In the genomic region with DNA sequence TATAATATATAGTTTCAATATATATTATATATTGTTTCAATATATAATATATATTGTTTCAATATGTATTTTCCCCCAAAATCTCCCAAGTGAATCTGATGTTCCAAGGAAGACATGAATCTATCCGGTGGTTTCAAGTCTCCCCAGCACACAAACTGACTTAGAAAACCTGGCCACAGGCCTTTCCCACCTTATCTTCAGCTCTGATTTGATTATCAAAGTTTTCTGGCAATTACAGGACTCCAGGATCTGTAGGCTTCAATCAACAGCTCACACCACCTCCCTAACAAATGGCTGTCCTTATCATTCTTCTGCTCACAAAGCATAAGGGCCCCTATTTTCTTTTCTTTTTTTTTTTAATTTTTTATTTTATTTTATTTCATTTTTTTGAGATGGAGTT, we compare ENCODE assay signal across 28 cellular contexts.
"Had no signal": no experiment of that assay in that cellular context is flagged by ENCODE, and none has a peak within 500 bp of the region (broad histone marks: within the 10 kb centered on the region; RNA-seq: fewer than 3 reads in every experiment).

No MANE protein-coding gene starts in this region.

- H3K4me1 ChIP-seq: ascending aorta had no signal

- H3K9me3 ChIP-seq: ascending aorta had no signal

- H3K27ac ChIP-seq: ascending aorta, cardiac muscle cell, VCaP had no signal

- H3K4me3 ChIP-seq: ascending aorta, cardiac muscle cell had no signal

- H3K27me3 ChIP-seq: ascending aorta, cardiac muscle cell had no signal

- DNase-seq: activated CD4-positive, alpha-beta memory T cell treated with anti-CD3 and anti-CD28 coated beads, Interleukin-2, amount 10 ng/mL, durations not matched to agents 7 days and 5 days; activated CD4-positive, alpha-beta T cell treated with anti-CD3 and anti-CD28 coated beads for 1 hour; activated CD4-positive, alpha-beta T cell treated with anti-CD3 and anti-CD28 coated beads for 36 hours; activated CD4-positive, alpha-beta T cell treated with anti-CD3 and anti-CD28 coated beads for 48 hours; activated CD4-positive, alpha-beta T cell treated with anti-CD3 and anti-CD28 coated beads, Interleukin-2, amount 10 ng/mL, durations not matched to agents 7 days and 5 days; activated CD4-positive, alpha-beta T cell treated with anti-CD3 and anti-CD28 coated beads, Interleukin-2, amount 50 U/mL, for 48 hours; activated CD4-positive, CD25-positive, alpha-beta regulatory T cell; activated CD8-positive, alpha-beta memory T cell treated with anti-CD3 and anti-CD28 coated beads for 24 hours; activated CD8-positive, alpha-beta memory T cell treated with anti-CD3 and anti-CD28 coated beads, Interleukin-2, amount 10 ng/mL, durations not matched to agents 7 days and 5 days; activated CD8-positive, alpha-beta memory T cell treated with anti-CD3 and anti-CD28 coated beads, Interleukin-2, amount 50 U/mL, for 48 hours; activated CD8-positive, alpha-beta T cell treated with anti-CD3 and anti-CD28 coated beads, Interleukin-2, amount 10 ng/mL, durations not matched to agents 7 days and 5 days; activated effector memory CD4-positive, alpha-beta T cell treated with Interleukin-2 at 50 U/mL for 16 hours; activated gamma-delta T cell; activated naive CD4-positive, alpha-beta T cell treated with anti-CD3 and anti-CD28 coated beads, Interleukin-2, amount 10 ng/mL, durations not matched to agents 7 days and 5 days; activated naive CD4-positive, alpha-beta T cell treated with Interleukin-2 at 50 U/mL for 16 hours; activated naive CD8-positive, alpha-beta T cell treated with anti-CD3 and anti-CD28 coated beads, Interleukin-2, amount 10 ng/mL, durations not matched to agents 7 days and 5 days; activated naive CD8-positive, alpha-beta T cell treated with anti-CD3 and anti-CD28 coated beads, Interleukin-2, amount 50 U/mL, for 24 hours; activated T-cell treated with anti-CD3 and anti-CD28 coated beads, Interleukin-2, amount 50 U/mL, for 24 hours; activated T-cell treated with anti-CD3 and anti-CD28 coated beads, Interleukin-2, amount 50 U/mL, for 48 hours; amygdala; anterior cingulate cortex; caudate nucleus; cerebellar nuclear complex; T-helper 2 cell; T-helper 9 cell had no signal

- H3K36me3 ChIP-seq: ascending aorta, cardiac muscle cell had no signal
